8 cellular contexts compared by ENCODE assay signal in the genomic region with DNA sequence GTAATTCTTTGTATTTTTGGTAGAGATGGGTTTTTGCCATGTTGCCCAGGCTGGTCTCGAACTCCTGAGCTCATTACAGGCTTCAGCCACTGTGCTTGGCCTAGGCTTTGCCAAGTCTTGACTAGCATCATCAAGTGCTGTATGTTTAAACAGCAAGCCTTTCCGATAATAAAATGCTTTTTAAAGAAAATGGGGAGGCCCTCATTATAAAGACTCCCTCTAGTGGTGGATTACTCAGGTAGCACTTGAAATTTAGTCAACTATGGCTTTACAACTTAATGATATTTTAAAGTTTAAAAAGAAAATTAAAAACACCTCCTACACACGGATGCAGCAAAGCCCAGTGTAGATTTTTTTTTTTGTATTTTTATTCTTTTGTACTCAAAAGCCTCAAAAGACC.
A peak's percentile ranks its signal among the peaks of the same experiment; 100 is the strongest.
DNase-seq lines count a peak whose midpoint lies in the region; ATAC-seq, FAIRE-seq and TF ChIP-seq lines count a peak whose summit lies in the region.

No MANE protein-coding gene starts in this region.

- H3K4me3 ChIP-seq in K562: no peak overlapping the region

- no peak overlapping the region for H2AFZ ChIP-seq in K562 (ENCODE audit: low read depth, low read length)

- TF ChIP-seq CTCF in LNCAP (IDR thresholded peaks at IDR 0.05) (peak; percentile 82), K562 (IDR thresholded peaks at IDR 0.05 in 2 of 3, conservative IDR thresholded peaks at IDR 0.05 in 1 of 3; ENCODE audit: insufficient read depth in 2 of 3, low read depth in 1 of 3, low read length in 3 of 3) (peak; percentile 7 to 47 (median 30); a peak in 4 of 6 replicates)

- H3K9me1 ChIP-seq in K562 (ENCODE audit: control insufficient read depth, insufficient read depth, low read length): no peaks in the 10 kb centered on the region

- no peak overlapping the region for H3K4me2 ChIP-seq in K562 (ENCODE audit: insufficient read depth, low read length)

- H3K9me3 ChIP-seq in K562 (replicated peaks; ENCODE audit: control insufficient read depth, insufficient read depth, low read depth, low read length): no peaks in the 10 kb centered on the region

- intact Hi-C loops in K562 (cut with micrococcal nuclease): no loop called here

- TF ChIP-seq EP300 in K562 (IDR thresholded peaks at IDR 0.05; ENCODE audit: low read length): no peak

- POLR2A ChIA-PET in K562 (lab: Yijun Ruan, JAX): no interaction called here

- BruUV-seq in K562 (replicated peaks; lab: Mats Ljungman, UMichigan): no TSS peak

- no peaks in the 10 kb centered on the region for H4K20me1 ChIP-seq in K562 (replicated peaks; ENCODE audit: control insufficient read depth, insufficient read depth, low read length)

- TF ChIP-seq POLR2A in K562 (conservative IDR thresholded peaks at IDR 0.05): no peak

- no peak overlapping the region for H3K9ac ChIP-seq in K562 (ENCODE audit: insufficient read depth in 1 of 2, low read depth in 2 of 2, low read length in 2 of 2)

- in situ Hi-C loops in K562 (cut with MboI): no loop called here

- H3K27me3 ChIP-seq in K562 (ENCODE audit: control insufficient read depth in 2 of 2, insufficient read depth in 2 of 2, low read length in 2 of 2): no peaks in the 10 kb centered on the region

- no peaks in the 10 kb centered on the region for H3K36me3 ChIP-seq in K562 (ENCODE audit: control insufficient read depth, insufficient read depth, low read length)

- no peak overlapping the region for H3K27ac ChIP-seq in K562 (ENCODE audit: extremely low read depth, low read depth, low read length)

- WGBS in K562 (ENCODE audit: insufficient coverage, low coverage, missing lambda C conversion rate): 4% methylated on average over 3 of the region's 3 CpGs

- no peak for ATAC-seq in K562
- no peak for ATAC-seq in HG02623 (IDR thresholded peaks at IDR 0.05; ENCODE audit: unreplicated experiment)
- no peak for ATAC-seq in esophagus mucosa
- no peak for ATAC-seq in GM19395 (IDR thresholded peaks at IDR 0.05; ENCODE audit: unreplicated experiment)

- no peaks in the 10 kb centered on the region; a peak in 1 of 5 replicates for H3K4me1 ChIP-seq in K562 (replicated peaks in 1 of 2; ENCODE audit: control insufficient read depth in 2 of 2, insufficient read depth in 2 of 2, low read length in 2 of 2)

- DNase-seq in EL: peak; percentile 18
- peak; percentile 1 to 15 (median 10) for DNase-seq in K562 (ENCODE audit: extremely low read depth in 1 of 4, low spot score in 3 of 4)
- peak; percentile 16 for DNase-seq in myocyte (ENCODE audit: low read depth)
- DNase-seq in NK-92 (lab: John Stamatoyannopoulos, UW; ENCODE audit: unreplicated experiment): no peak

- no peak for TF ChIP-seq RAD21 in K562 (CRISPR knock-in tag; conservative IDR thresholded peaks at IDR 0.05 in 1 of 2, IDR thresholded peaks at IDR 0.05 in 1 of 2)

- H3K79me2 ChIP-seq in K562 (ENCODE audit: control insufficient read depth, insufficient read depth, low read length): no peaks in the 10 kb centered on the region

- no peak for FAIRE-seq in K562 (lab: Jason Lieb, UNC)

- CTCF ChIA-PET in K562 (lab: Yijun Ruan, JAX; ENCODE audit: low intra/inter-chr PET ratio): no interaction called here

TF ChIP-seq in K562, 482 proteins besides CTCF, POLR2A, EP300 and RAD21:
- TF ChIP-seq, protein P1, sequence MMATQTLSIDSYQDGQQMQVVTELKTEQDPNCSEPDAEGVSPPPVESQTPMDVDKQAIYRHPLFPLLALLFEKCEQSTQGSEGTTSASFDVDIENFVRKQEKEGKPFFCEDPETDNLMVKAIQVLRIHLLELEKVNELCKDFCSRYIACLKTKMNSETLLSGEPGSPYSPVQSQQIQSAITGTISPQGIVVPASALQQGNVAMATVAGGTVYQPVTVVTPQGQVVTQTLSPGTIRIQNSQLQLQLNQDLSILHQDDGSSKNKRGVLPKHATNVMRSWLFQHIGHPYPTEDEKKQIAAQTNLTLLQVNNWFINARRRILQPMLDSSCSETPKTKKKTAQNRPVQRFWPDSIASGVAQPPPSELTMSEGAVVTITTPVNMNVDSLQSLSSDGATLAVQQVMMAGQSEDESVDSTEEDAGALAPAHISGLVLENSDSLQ (IDR thresholded peaks at IDR 0.05): no peak
